Comparison of ENCODE assay signal across 11 cellular contexts in the genomic region with DNA sequence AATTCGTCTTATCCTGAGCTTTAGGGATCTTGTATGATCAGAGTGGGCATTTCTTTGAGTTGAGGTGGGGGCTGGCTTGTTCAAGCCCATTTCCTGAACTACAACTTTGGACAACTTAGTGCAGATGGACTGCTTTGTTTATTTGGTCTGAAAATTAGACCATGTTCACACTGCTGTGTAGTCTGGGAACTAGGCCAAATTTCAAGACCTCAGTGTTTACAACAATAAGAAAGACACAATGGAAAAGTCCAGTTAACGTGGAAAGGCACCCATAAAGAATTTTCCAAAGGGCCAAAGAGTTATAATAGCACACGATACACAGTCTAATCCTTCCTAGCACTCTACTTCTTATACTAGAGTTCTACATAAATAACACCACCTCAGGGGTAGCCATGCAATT.
DNase-seq lines count a peak whose midpoint lies in the region; ATAC-seq, FAIRE-seq and TF ChIP-seq lines count a peak whose summit lies in the region.
"Had no signal": no experiment of that assay in that cellular context is flagged by ENCODE, and none has a peak within 500 bp of the region (broad histone marks: within the 10 kb centered on the region; RNA-seq: fewer than 3 reads in every experiment).

No MANE protein-coding gene starts in this region.

- no peaks in the 10 kb centered on the region; the same call in none of the 2 replicates for H3K27me3 Mint-ChIP-seq in HFFc6 (ENCODE audit: insufficient read depth)
- H3K27me3 Mint-ChIP-seq in astrocyte (ENCODE audit: low read depth, unreplicated experiment): no peaks in the 10 kb centered on the region

- no peaks in the 10 kb centered on the region for H3K79me2 ChIP-seq in astrocyte (ENCODE audit: insufficient read depth, low read length)

- no peak overlapping the region for H3K4me3 ChIP-seq in A549
- H3K4me3 ChIP-seq in astrocyte (ENCODE audit: insufficient read depth, low read depth, low read length): no peak overlapping the region

- H3K9me3 ChIP-seq in A549 (no peaks in the 10 kb centered on the region), astrocyte (ENCODE audit: insufficient read depth, low read depth, low read length) (no peaks in the 10 kb centered on the region)

- TF ChIP-seq CTCF in A549 (IDR thresholded peaks at IDR 0.05): no peak
- no peak for TF ChIP-seq CTCF in HFFc6 (IDR thresholded peaks at IDR 0.05)
- no peak for TF ChIP-seq CTCF in astrocyte (IDR thresholded peaks at IDR 0.05; ENCODE audit: insufficient read depth, low read depth, low read length)
- TF ChIP-seq CTCF in GM13976 (IDR thresholded peaks at IDR 0.05; ENCODE audit: borderline replicate concordance, control extremely low read depth, extremely low read depth, insufficient read depth, missing control alignments): no peak

- in situ Hi-C loops in GM13976 (cut with MboI; ENCODE audit: low sequenced_read_pairs, unreplicated experiment): no loop called here

- no peaks in the 10 kb centered on the region for H3K9me3 Mint-ChIP-seq in HFFc6
- H3K9me3 Mint-ChIP-seq in astrocyte (ENCODE audit: unreplicated experiment): no peaks in the 10 kb centered on the region

- peaks cover 21% of the 10 kb centered on the region; the same call in 2 of the 3 replicates for H3K4me1 ChIP-seq in A549
- no peaks in the 10 kb centered on the region for H3K4me1 ChIP-seq in astrocyte (ENCODE audit: insufficient read depth, low read length)

- DNase-seq in A549 (ENCODE audit: low read depth in 1 of 2, low spot score in 1 of 2): no peak
- no peak for DNase-seq in HFFc6
- DNase-seq in astrocyte (ENCODE audit: low read depth): peak; percentile 64
- DNase-seq in kidney glomerular epithelial cell (lab: John Stamatoyannopoulos, UW): no peak
- DNase-seq in AML-193 (lab: John Stamatoyannopoulos, UW): no peak
- no peak for DNase-seq in GM13976 (ENCODE audit: low spot score)
- DNase-seq: C1 segment of cervical spinal cord, retina had no signal

- H4K20me1 ChIP-seq in astrocyte (ENCODE audit: insufficient read depth, low read length): no peaks in the 10 kb centered on the region

- CTCF ChIA-PET in A549 (lab: Yijun Ruan, JAX): interaction anchor here (1.7 to 2.1 kb wide), 2 partner anchors 55 to 77 kb away, joined by 5 to 6 read pairs; no protein-coding TSS in a partner anchor

- no peak for FAIRE-seq in A549 (lab: Jason Lieb, UNC)
- no peak for FAIRE-seq in astrocyte (lab: Jason Lieb, UNC)
- FAIRE-seq: islet of Langerhans had no signal

- ATAC-seq in A549 (peak in 1 of 2 experiments; percentile 19; a peak in 2 of 6 replicates), GM21717 (IDR thresholded peaks at IDR 0.05; ENCODE audit: unreplicated experiment) (no peak)

- H3K27ac ChIP-seq in A549 (peak overlapping the region in 1 of 2 experiments; percentile 46; a peak in 1 of 6 replicates), astrocyte (ENCODE audit: low read depth, low read length) (no peak overlapping the region), layer of hippocampus (ENCODE audit: low read depth, low read length) (peak overlapping the region; percentile 3)

- H3K9ac ChIP-seq in astrocyte (ENCODE audit: low read length): no peak overlapping the region

- H3K4me3 Mint-ChIP-seq in HFFc6 (no peak overlapping the region), astrocyte (ENCODE audit: unreplicated experiment) (no peak overlapping the region)

- no peak for TF ChIP-seq POLR2A in A549 (IDR thresholded peaks at IDR 0.05; ENCODE audit: low read length)

- H3K4me2 ChIP-seq in A549 (peak overlapping the region; percentile 12; the same call in 1 of the 3 replicates), astrocyte (ENCODE audit: low read length) (no peak overlapping the region)

- POLR2A ChIA-PET in A549 (lab: Yijun Ruan, JAX): no interaction called here

- H3K36me3 ChIP-seq in astrocyte (ENCODE audit: insufficient read depth, low read length): no peaks in the 10 kb centered on the region

- 54% methylated on average over 3 of the region's 3 CpGs for WGBS in A549 (ENCODE audit: missing lambda C conversion rate)

- H3K27ac Mint-ChIP-seq in HFFc6: peak overlapping the region; percentile 38
- no peak overlapping the region for H3K27ac Mint-ChIP-seq in astrocyte (ENCODE audit: unreplicated experiment)

- no peaks in the 10 kb centered on the region; the same call in 1 of the 2 replicates for H3K36me3 Mint-ChIP-seq in HFFc6 (ENCODE audit: low read depth)
- H3K36me3 Mint-ChIP-seq in astrocyte (ENCODE audit: low read depth, unreplicated experiment): no peaks in the 10 kb centered on the region

- no peak for TF ChIP-seq RAD21 in A549 (conservative IDR thresholded peaks at IDR 0.05 in 1 of 2, IDR thresholded peaks at IDR 0.05 in 1 of 2)

- no peaks in the 10 kb centered on the region for H3K27me3 ChIP-seq in astrocyte (ENCODE audit: insufficient read depth, low read length)
- no peaks in the 10 kb centered on the region for H3K27me3 ChIP-seq in layer of hippocampus (ENCODE audit: control insufficient read depth, insufficient read depth, low read length)

- H3K4me1 Mint-ChIP-seq in HFFc6 (ENCODE audit: low read depth) (peaks cover 40% of the 10 kb centered on the region), astrocyte (ENCODE audit: low read depth, unreplicated experiment) (no peaks in the 10 kb centered on the region)

- no peak for TF ChIP-seq EP300 in A549 (IDR thresholded peaks at IDR 0.05)

- H2AFZ ChIP-seq in astrocyte (ENCODE audit: low read depth, low read length): no peak overlapping the region

TF ChIP-seq in A549, 52 proteins besides CTCF, POLR2A, EP300 and RAD21:
- no peak for TF ChIP-seq EHF (CRISPR knock-in tag; IDR thresholded peaks at IDR 0.05)
- no peak for TF ChIP-seq RFX5 (IDR thresholded peaks at IDR 0.05)
- TF ChIP-seq SMC3 (IDR thresholded peaks at IDR 0.05): no peak
- TF ChIP-seq NPAS2 (CRISPR knock-in tag; IDR thresholded peaks at IDR 0.05; ENCODE audit: borderline replicate concordance): no peak
- TF ChIP-seq PHF8 (IDR thresholded peaks at IDR 0.05; ENCODE audit: borderline replicate concordance, low read depth): no peak
- TF ChIP-seq KDM5A (IDR thresholded peaks at IDR 0.05): no peak
- TF ChIP-seq KDM1A (IDR thresholded peaks at IDR 0.05; ENCODE audit: low read depth): no peak
- no peak for TF ChIP-seq JUN (IDR thresholded peaks at IDR 0.05)
- no peak for TF ChIP-seq RCOR1 (IDR thresholded peaks at IDR 0.05; ENCODE audit: low read depth, low read length)
